Comparison of ENCODE assay signal across 9 cellular contexts in genomic region chr2:9380702-9381628, GRCh38. TPM values are rescaled to one million over a fixed set of nuclear protein-coding genes. Genes with fewer than 3 reads are reported as not detected.
DNase-seq lines count a peak whose midpoint lies in the region; ATAC-seq, FAIRE-seq and TF ChIP-seq lines count a peak whose summit lies in the region.
"Had no signal": no experiment of that assay in that cellular context is flagged by ENCODE, and none has a peak within 500 bp of the region (broad histone marks: within the 10 kb centered on the region; RNA-seq: fewer than 3 reads in every experiment).

No MANE protein-coding gene starts in this region.

- FAIRE-seq in keratinocyte (lab: Jason Lieb, UNC) = no peak
- FAIRE-seq: GM18507 had no signal

- H3K27me3 ChIP-seq in brain microvascular endothelial cell (replicated peaks) (no peaks in the 10 kb centered on the region), keratinocyte (ENCODE audit: control insufficient read depth, extremely low read depth, insufficient read depth, low read length) (no peaks in the 10 kb centered on the region), thoracic aorta (replicated peaks; ENCODE audit: insufficient read depth) (no peaks in the 10 kb centered on the region)

- TF ChIP-seq CTCF in brain microvascular endothelial cell (IDR thresholded peaks at IDR 0.05; ENCODE audit: low read depth, low read length, missing control alignments) (no peak), keratinocyte (optimal IDR thresholded peaks at IDR 0.05 in 1 of 3, IDR thresholded peaks at IDR 0.05 in 1 of 3, conservative IDR thresholded peaks at IDR 0.05 in 1 of 3; ENCODE audit: extremely low read depth in 1 of 3, insufficient read depth in 2 of 3, low read length in 3 of 3) (no peak), thoracic aorta (IDR thresholded peaks at IDR 0.05) (no peak)

- H3K9me1 ChIP-seq in keratinocyte (ENCODE audit: control insufficient read depth, extremely low read depth, insufficient read depth, low read length) = no peaks in the 10 kb centered on the region

- DNase-seq in HS-27A (ENCODE audit: low read depth) = peak; percentile 77
- DNase-seq in brain microvascular endothelial cell = peak; percentile 92
- DNase-seq in keratinocyte (ENCODE audit: low read depth, low spot score) = no peak
- DNase-seq in thoracic aorta (ENCODE audit: low spot score) = peak; percentile 21
- DNase-seq in SHP77 treated with DMSO at 0.1 percent for 48 hours (lab: John Stamatoyannopoulos, UW) = no peak
- no peak for DNase-seq in NCI-H2171 (lab: John Stamatoyannopoulos, UW)
- DNase-seq in DMS53 treated with DMSO at 0.1 percent for 48 hours (lab: John Stamatoyannopoulos, UW; ENCODE audit: unreplicated experiment) = no peak
- DNase-seq in activated T-cell treated with anti-CD3 and anti-CD28 coated beads, Interleukin-2, amount 50 U/mL, for 1 hour = no peak

- peak; percentile 49 for ATAC-seq in thoracic aorta (ENCODE audit: insufficient number of reproducible peaks, low FRiP score, low read depth)

- no peak overlapping the region for H3K4me3 ChIP-seq in brain microvascular endothelial cell (ENCODE audit: low read depth, low read length)
- no peak overlapping the region for H3K4me3 ChIP-seq in keratinocyte (ENCODE audit: control insufficient read depth in 2 of 3, extremely low read depth in 1 of 3, insufficient read depth in 2 of 3, low read depth in 1 of 3, low read length in 3 of 3)
- no peak overlapping the region for H3K4me3 ChIP-seq in thoracic aorta

- H3K36me3 ChIP-seq in brain microvascular endothelial cell (replicated peaks) (peaks cover 41% of the 10 kb centered on the region), keratinocyte (ENCODE audit: control insufficient read depth in 2 of 2, extremely low read depth in 1 of 2, insufficient read depth in 2 of 2, low read length in 2 of 2) (peaks cover 50 to 57% of the 10 kb centered on the region in 2 experiments), thoracic aorta (peaks cover 31% of the 10 kb centered on the region)

- no peak overlapping the region for H3K4me2 ChIP-seq in keratinocyte (ENCODE audit: control insufficient read depth, extremely low read depth, insufficient read depth, low read depth, low read length)

- dilution Hi-C loops in keratinocyte (cut with MboI; ENCODE audit: extremely low pct_ligation_motif_present, low sequenced_read_pairs) = no loop called here

- no peak overlapping the region for H3K9ac ChIP-seq in keratinocyte (ENCODE audit: control insufficient read depth, extremely low read depth, insufficient read depth, low read length)

- H2AFZ ChIP-seq in keratinocyte (ENCODE audit: control insufficient read depth, low read length) = no peak overlapping the region

- peaks cover 11% of the 10 kb centered on the region for H3K4me1 ChIP-seq in keratinocyte (ENCODE audit: control insufficient read depth, extremely low read depth, insufficient read depth, low read length)
- H3K4me1 ChIP-seq in thoracic aorta (ENCODE audit: control insufficient read depth in 1 of 2, low read depth in 2 of 2) = peaks cover 22 to 41% of the 10 kb centered on the region in 2 donors

- peaks cover 3% of the 10 kb centered on the region for H4K20me1 ChIP-seq in keratinocyte (ENCODE audit: control insufficient read depth, extremely low read depth, insufficient read depth, low read length)

- H3K9me3 ChIP-seq in keratinocyte (ENCODE audit: control insufficient read depth, low read depth, low read length) (no peaks in the 10 kb centered on the region), thoracic aorta (no peaks in the 10 kb centered on the region)

- H3K79me2 ChIP-seq in keratinocyte (ENCODE audit: control insufficient read depth, insufficient read depth, low read length) = no peaks in the 10 kb centered on the region

- peak overlapping the region; percentile 86 for H3K27ac ChIP-seq in brain microvascular endothelial cell
- H3K27ac ChIP-seq in keratinocyte (ENCODE audit: control insufficient read depth, insufficient read depth, low read length) = peak overlapping the region; percentile 24
- H3K27ac ChIP-seq in thoracic aorta = peak overlapping the region; percentile 49 to 52

- in situ Hi-C loops in brain microvascular endothelial cell (cut with HindIII; ENCODE audit: low pct_ligation_motif_present, low sequenced_read_pairs) = no loop called here

RNA-seq across cellular contexts. Expression of gene ITGB1BP1, which starts 42.4 kb away (rescaled TPM):
- 84.9 to 169 TPM (median 110 TPM) in 3 replicates for polyA plus RNA-seq in keratinocyte
- polyA plus RNA-seq in keratinocyte (2011; ENCODE audit: low read depth) = 240 TPM
- 102 and 193 TPM in 2 replicates for polyA plus RNA-seq in keratinocyte (2011; cell fraction: cytosol; rRNA removed)
- 63.5 and 80.4 TPM in 2 replicates for polyA plus RNA-seq in keratinocyte (2011; cell fraction: nucleus; rRNA removed)
- polyA plus RNA-seq in keratinocyte (2012; ENCODE audit: low replicate concordance) = 99.1 and 142 TPM in 2 replicates
- 17.4 to 50.2 TPM (median 37.7 TPM) in 3 replicates for polyA minus RNA-seq in keratinocyte
- polyA minus RNA-seq in keratinocyte (2011; cell fraction: cytosol; rRNA and poly(A)+ RNA removed) = 41.6 TPM
- 6.2 and 9.4 TPM in 2 replicates for polyA minus RNA-seq in keratinocyte (2011; cell fraction: nucleus; rRNA and poly(A)+ RNA removed)
- 10 to 100 TPM; 38.7 to 64.4 TPM for total RNA-seq in thoracic aorta

RNA-seq across cellular contexts. Expression of gene CPSF3, which starts 42.5 kb away (rescaled TPM):
- polyA plus RNA-seq in keratinocyte = 21.1 to 42.8 TPM (median 31.1 TPM) in 3 replicates
- polyA plus RNA-seq in keratinocyte (2011; ENCODE audit: low read depth) = 99.1 TPM
- 30.4 and 49.9 TPM in 2 replicates for polyA plus RNA-seq in keratinocyte (2011; cell fraction: cytosol; rRNA removed)
- polyA plus RNA-seq in keratinocyte (2011; cell fraction: nucleus; rRNA removed) = 59.7 and 69.4 TPM in 2 replicates
- polyA plus RNA-seq in keratinocyte (2012; ENCODE audit: low replicate concordance) = 33.4 and 41.4 TPM in 2 replicates
- polyA minus RNA-seq in keratinocyte = 15.1 to 37.6 TPM (median 18.3 TPM) in 3 replicates
- polyA minus RNA-seq in keratinocyte (2011; cell fraction: cytosol; rRNA and poly(A)+ RNA removed) = 20.0 TPM
- polyA minus RNA-seq in keratinocyte (2011; cell fraction: nucleus; rRNA and poly(A)+ RNA removed) = 15.4 and 35.4 TPM in 2 replicates
- 10 to 100 TPM; 13.1 to 18.9 TPM for total RNA-seq in thoracic aorta

Comparison
In these comparisons a context has a peak if more than half of its experiments do, and no peak if none do; other contexts are left out.
1. DNase-seq: peak in HS-27A (single experiment), brain microvascular endothelial cell (single experiment) and thoracic aorta (single experiment); none in keratinocyte (single experiment), SHP77 treated with DMSO at 0.1 percent for 48 hours (single experiment), NCI-H2171 (single experiment), DMS53 treated with DMSO at 0.1 percent for 48 hours (single experiment) and activated T-cell treated with anti-CD3 and anti-CD28 coated beads, Interleukin-2, amount 50 U/mL, for 1 hour (single experiment).
2. H3K27ac ChIP-seq: peak in every context shown above with its lines; median percentile 86 in brain microvascular endothelial cell; 50 in thoracic aorta; 24 in keratinocyte.